Comparison of ENCODE assay signal across 1 cellular context in genomic region chr17:930258-930657, GRCh38.
A peak's percentile ranks its signal among the peaks of the same experiment; 100 is the strongest.
TF ChIP-seq lines count a peak whose summit lies in the region.

No MANE protein-coding gene starts in this region.

TF ChIP-seq in HepG2, 621 proteins besides CTCF, POLR2A, EP300 and RAD21 (continued from another document and continues in another):
- TF ChIP-seq ZBED4 (CRISPR knock-in tag; IDR thresholded peaks at IDR 0.05; ENCODE audit: borderline replicate concordance), result peak; percentile 80; the same call in 1 of the 2 replicates
- TF ChIP-seq ZNF430 (CRISPR knock-in tag; IDR thresholded peaks at IDR 0.05), result 0 out of 2 replicates have a peak, but pooled peaks have one; percentile 47
- TF ChIP-seq, protein P1, sequence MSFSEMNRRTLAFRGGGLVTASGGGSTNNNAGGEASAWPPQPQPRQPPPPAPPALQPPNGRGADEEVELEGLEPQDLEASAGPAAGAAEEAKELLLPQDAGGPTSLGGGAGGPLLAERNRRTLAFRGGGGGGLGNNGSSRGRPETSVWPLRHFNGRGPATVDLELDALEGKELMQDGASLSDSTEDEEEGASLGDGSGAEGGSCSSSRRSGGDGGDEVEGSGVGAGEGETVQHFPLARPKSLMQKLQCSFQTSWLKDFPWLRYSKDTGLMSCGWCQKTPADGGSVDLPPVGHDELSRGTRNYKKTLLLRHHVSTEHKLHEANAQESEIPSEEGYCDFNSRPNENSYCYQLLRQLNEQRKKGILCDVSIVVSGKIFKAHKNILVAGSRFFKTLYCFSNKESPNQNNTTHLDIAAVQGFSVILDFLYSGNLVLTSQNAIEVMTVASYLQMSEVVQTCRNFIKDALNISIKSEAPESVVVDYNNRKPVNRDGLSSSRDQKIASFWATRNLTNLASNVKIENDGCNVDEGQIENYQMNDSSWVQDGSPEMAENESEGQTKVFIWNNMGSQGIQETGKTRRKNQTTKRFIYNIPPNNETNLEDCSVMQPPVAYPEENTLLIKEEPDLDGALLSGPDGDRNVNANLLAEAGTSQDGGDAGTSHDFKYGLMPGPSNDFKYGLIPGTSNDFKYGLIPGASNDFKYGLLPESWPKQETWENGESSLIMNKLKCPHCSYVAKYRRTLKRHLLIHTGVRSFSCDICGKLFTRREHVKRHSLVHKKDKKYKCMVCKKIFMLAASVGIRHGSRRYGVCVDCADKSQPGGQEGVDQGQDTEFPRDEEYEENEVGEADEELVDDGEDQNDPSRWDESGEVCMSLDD (CRISPR knock-in tag; IDR thresholded peaks at IDR 0.05; ENCODE audit: borderline replicate concordance), result no peak
- peak; percentile 33; the same call in 1 of the 2 replicates for TF ChIP-seq CBX5 (CRISPR knock-in tag; IDR thresholded peaks at IDR 0.05; ENCODE audit: borderline replicate concordance)
- TF ChIP-seq NFYB (CRISPR knock-in tag; IDR thresholded peaks at IDR 0.05), result 0 out of 2 replicates have a peak, but pooled peaks have one; percentile 13
- TF ChIP-seq, protein P2, sequence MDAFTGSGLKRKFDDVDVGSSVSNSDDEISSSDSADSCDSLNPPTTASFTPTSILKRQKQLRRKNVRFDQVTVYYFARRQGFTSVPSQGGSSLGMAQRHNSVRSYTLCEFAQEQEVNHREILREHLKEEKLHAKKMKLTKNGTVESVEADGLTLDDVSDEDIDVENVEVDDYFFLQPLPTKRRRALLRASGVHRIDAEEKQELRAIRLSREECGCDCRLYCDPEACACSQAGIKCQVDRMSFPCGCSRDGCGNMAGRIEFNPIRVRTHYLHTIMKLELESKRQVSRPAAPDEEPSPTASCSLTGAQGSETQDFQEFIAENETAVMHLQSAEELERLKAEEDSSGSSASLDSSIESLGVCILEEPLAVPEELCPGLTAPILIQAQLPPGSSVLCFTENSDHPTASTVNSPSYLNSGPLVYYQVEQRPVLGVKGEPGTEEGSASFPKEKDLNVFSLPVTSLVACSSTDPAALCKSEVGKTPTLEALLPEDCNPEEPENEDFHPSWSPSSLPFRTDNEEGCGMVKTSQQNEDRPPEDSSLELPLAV (CRISPR knock-in tag; conservative IDR thresholded peaks at IDR 0.05; ENCODE audit: low read depth), result no peak
- TF ChIP-seq, protein P3, sequence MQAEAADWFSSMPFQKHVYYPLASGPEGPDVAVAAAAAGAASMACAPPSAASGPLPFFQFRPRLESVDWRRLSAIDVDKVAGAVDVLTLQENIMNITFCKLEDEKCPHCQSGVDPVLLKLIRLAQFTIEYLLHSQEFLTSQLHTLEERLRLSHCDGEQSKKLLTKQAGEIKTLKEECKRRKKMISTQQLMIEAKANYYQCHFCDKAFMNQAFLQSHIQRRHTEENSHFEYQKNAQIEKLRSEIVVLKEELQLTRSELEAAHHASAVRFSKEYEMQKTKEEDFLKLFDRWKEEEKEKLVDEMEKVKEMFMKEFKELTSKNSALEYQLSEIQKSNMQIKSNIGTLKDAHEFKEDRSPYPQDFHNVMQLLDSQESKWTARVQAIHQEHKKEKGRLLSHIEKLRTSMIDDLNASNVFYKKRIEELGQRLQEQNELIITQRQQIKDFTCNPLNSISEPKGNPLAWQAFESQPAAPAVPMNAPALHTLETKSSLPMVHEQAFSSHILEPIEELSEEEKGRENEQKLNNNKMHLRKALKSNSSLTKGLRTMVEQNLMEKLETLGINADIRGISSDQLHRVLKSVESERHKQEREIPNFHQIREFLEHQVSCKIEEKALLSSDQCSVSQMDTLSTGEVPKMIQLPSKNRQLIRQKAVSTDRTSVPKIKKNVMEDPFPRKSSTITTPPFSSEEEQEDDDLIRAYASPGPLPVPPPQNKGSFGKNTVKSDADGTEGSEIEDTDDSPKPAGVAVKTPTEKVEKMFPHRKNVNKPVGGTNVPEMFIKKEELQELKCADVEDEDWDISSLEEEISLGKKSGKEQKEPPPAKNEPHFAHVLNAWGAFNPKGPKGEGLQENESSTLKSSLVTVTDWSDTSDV (CRISPR knock-in tag; IDR thresholded peaks at IDR 0.05), result no peak
- no peak for TF ChIP-seq ZIK1 (CRISPR knock-in tag; IDR thresholded peaks at IDR 0.05; ENCODE audit: borderline replicate concordance, low read depth)
- TF ChIP-seq, protein P4, sequence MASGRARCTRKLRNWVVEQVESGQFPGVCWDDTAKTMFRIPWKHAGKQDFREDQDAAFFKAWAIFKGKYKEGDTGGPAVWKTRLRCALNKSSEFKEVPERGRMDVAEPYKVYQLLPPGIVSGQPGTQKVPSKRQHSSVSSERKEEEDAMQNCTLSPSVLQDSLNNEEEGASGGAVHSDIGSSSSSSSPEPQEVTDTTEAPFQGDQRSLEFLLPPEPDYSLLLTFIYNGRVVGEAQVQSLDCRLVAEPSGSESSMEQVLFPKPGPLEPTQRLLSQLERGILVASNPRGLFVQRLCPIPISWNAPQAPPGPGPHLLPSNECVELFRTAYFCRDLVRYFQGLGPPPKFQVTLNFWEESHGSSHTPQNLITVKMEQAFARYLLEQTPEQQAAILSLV (CRISPR knock-in tag; IDR thresholded peaks at IDR 0.05; ENCODE audit: borderline replicate concordance), result no peak; the same call in 1 of the 2 replicates
- TF ChIP-seq ATAD3A (CRISPR knock-in tag; IDR thresholded peaks at IDR 0.05), result no peak
- peak; percentile 96 for TF ChIP-seq ZNF609 (CRISPR knock-in tag; IDR thresholded peaks at IDR 0.05; ENCODE audit: borderline replicate concordance)
- TF ChIP-seq DNMT1 (CRISPR knock-in tag; IDR thresholded peaks at IDR 0.05), result no peak
- TF ChIP-seq THAP7 (CRISPR knock-in tag; IDR thresholded peaks at IDR 0.05), result 0 out of 2 replicates have a peak, but pooled peaks have one; percentile 31
- TF ChIP-seq, protein P5, sequence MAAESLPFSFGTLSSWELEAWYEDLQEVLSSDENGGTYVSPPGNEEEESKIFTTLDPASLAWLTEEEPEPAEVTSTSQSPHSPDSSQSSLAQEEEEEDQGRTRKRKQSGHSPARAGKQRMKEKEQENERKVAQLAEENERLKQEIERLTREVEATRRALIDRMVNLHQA (CRISPR knock-in tag; IDR thresholded peaks at IDR 0.05), result no peak
- peak; percentile 91; the same call in 1 of the 2 replicates for TF ChIP-seq TBX3 (IDR thresholded peaks at IDR 0.05; ENCODE audit: borderline replicate concordance)
- TF ChIP-seq NFRKB (IDR thresholded peaks at IDR 0.05), result no peak
- no peak for TF ChIP-seq ZNF282 (IDR thresholded peaks at IDR 0.05; ENCODE audit: partially characterized antibody)
- TF ChIP-seq GMEB2 (CRISPR knock-in tag; IDR thresholded peaks at IDR 0.05; ENCODE audit: low read depth), result no peak
- no peak for TF ChIP-seq GTF3A (CRISPR knock-in tag; conservative IDR thresholded peaks at IDR 0.05)
- no peak for TF ChIP-seq ZNF484 (CRISPR knock-in tag; IDR thresholded peaks at IDR 0.05; ENCODE audit: borderline replicate concordance, low read depth)
- TF ChIP-seq SALL1 (CRISPR knock-in tag; IDR thresholded peaks at IDR 0.05), result peak; percentile 82
- TF ChIP-seq NFYC (CRISPR knock-in tag; IDR thresholded peaks at IDR 0.05), result no peak
- no peak for TF ChIP-seq RFX1 (IDR thresholded peaks at IDR 0.05)
- TF ChIP-seq LBX2 (CRISPR knock-in tag; IDR thresholded peaks at IDR 0.05; ENCODE audit: borderline replicate concordance), result no peak
- TF ChIP-seq ZNF17 (CRISPR knock-in tag; IDR thresholded peaks at IDR 0.05), result no peak
- TF ChIP-seq, protein P6, sequence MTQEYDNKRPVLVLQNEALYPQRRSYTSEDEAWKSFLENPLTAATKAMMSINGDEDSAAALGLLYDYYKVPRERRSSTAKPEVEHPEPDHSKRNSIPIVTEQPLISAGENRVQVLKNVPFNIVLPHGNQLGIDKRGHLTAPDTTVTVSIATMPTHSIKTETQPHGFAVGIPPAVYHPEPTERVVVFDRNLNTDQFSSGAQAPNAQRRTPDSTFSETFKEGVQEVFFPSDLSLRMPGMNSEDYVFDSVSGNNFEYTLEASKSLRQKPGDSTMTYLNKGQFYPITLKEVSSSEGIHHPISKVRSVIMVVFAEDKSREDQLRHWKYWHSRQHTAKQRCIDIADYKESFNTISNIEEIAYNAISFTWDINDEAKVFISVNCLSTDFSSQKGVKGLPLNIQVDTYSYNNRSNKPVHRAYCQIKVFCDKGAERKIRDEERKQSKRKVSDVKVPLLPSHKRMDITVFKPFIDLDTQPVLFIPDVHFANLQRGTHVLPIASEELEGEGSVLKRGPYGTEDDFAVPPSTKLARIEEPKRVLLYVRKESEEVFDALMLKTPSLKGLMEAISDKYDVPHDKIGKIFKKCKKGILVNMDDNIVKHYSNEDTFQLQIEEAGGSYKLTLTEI (CRISPR knock-in tag; conservative IDR thresholded peaks at IDR 0.05), result no peak
- TF ChIP-seq, protein P7, sequence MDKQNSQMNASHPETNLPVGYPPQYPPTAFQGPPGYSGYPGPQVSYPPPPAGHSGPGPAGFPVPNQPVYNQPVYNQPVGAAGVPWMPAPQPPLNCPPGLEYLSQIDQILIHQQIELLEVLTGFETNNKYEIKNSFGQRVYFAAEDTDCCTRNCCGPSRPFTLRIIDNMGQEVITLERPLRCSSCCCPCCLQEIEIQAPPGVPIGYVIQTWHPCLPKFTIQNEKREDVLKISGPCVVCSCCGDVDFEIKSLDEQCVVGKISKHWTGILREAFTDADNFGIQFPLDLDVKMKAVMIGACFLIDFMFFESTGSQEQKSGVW (CRISPR knock-in tag; IDR thresholded peaks at IDR 0.05; ENCODE audit: borderline replicate concordance), result no peak
- no peak for TF ChIP-seq NCOA5 (CRISPR knock-in tag; IDR thresholded peaks at IDR 0.05)
- no peak for TF ChIP-seq ZMYM2 (CRISPR knock-in tag; IDR thresholded peaks at IDR 0.05)
- no peak for TF ChIP-seq ZNF354B (CRISPR knock-in tag; IDR thresholded peaks at IDR 0.05)
- TF ChIP-seq HMG20B (CRISPR knock-in tag; conservative IDR thresholded peaks at IDR 0.05), result peak; percentile 80
- TF ChIP-seq MAFG (CRISPR knock-in tag; IDR thresholded peaks at IDR 0.05), result no peak
- TF ChIP-seq CBX1 (IDR thresholded peaks at IDR 0.05; ENCODE audit: low read depth), result no peak
- TF ChIP-seq ZNF138 (CRISPR knock-in tag; IDR thresholded peaks at IDR 0.05; ENCODE audit: low read depth), result no peak
